10 cellular contexts compared by ENCODE assay signal in the genomic region with DNA sequence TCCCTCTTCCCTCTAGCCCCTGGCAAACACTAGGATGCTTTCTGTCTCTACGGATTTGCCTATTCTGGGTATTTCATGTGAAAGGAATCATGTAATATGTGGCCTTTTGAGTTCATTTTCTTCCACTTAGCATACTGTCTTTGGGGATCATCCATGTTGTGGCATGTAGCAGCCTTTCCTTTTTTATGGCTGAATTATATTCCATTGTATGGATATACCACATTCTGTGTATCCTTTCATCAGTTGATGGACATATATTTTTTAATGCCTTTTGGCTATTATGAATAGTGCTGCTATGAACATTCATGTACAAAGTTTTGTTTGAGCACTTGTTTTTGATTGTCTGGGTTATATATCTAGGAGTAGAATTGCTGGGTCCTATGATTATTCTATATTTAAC.
"Had no signal": no experiment of that assay in that cellular context is flagged by ENCODE, and none has a peak within 500 bp of the region (broad histone marks: within the 10 kb centered on the region; RNA-seq: fewer than 3 reads in every experiment).

No MANE protein-coding gene starts in this region.

- H2AFZ ChIP-seq: GM23248 had no signal

- ATAC-seq: HepG2 had no signal

- H3K36me3 Mint-ChIP-seq: IgD-negative memory B cell had no signal

- DNase-seq: GM23248, GOT3, H9, HCEC 1CT, HFFc6, KG1 had no signal

- H3K4me3 Mint-ChIP-seq: H9, HFFc6, IgD-negative memory B cell had no signal

- FAIRE-seq: H54, HepG2 had no signal

- H3K9ac ChIP-seq: GM23248 had no signal

- H3K9me3 Mint-ChIP-seq: H9 had no signal

- H3K4me3 ChIP-seq: GM23248 had no signal

- H3K27ac ChIP-seq: GM23248, HL-60 had no signal

- H3K27ac Mint-ChIP-seq: H9, HFFc6, IgD-negative memory B cell had no signal
